In genomic region chr1:174953170-174953569, GRCh38 we compare ENCODE assay signal across 11 cellular contexts. TPM values are rescaled to one million over a fixed set of nuclear protein-coding genes. Genes with fewer than 3 reads are reported as not detected.
DNase-seq lines count a peak whose midpoint lies in the region; ATAC-seq, FAIRE-seq and TF ChIP-seq lines count a peak whose summit lies in the region.
"Had no signal": no experiment of that assay in that cellular context is flagged by ENCODE, and none has a peak within 500 bp of the region (broad histone marks: within the 10 kb centered on the region; RNA-seq: fewer than 3 reads in every experiment).

No MANE protein-coding gene starts in this region.

- H3K9me3 Mint-ChIP-seq in memory B cell (no peaks in the 10 kb centered on the region), HFFc6 (no peaks in the 10 kb centered on the region)

- no peak for TF ChIP-seq CTCF in HFFc6 (IDR thresholded peaks at IDR 0.05)

- peak; percentile 29 for FAIRE-seq in GM18507 (lab: Jason Lieb, UNC)
- FAIRE-seq: bronchial epithelial cell had no signal

- H3K4me3 Mint-ChIP-seq in memory B cell (peak overlapping the region; percentile 77), HFFc6 (no peak overlapping the region)

- DNase-seq in GM18507 (ENCODE audit: extremely low spot score, insufficient read length, low read depth) (no peak), HT-29 (ENCODE audit: low spot score) (peak; percentile 9), memory B cell (ENCODE audit: low spot score in 2 of 2) (no peak), HUDEP-2 (lab: John Stamatoyannopoulos, UW; ENCODE audit: unreplicated experiment in 76 of 76) (no peak), MV-4-11 (lab: John Stamatoyannopoulos, UW) (no peak), HFFc6 (no peak)
- DNase-seq: activated CD8-positive, alpha-beta memory T cell treated with anti-CD3 and anti-CD28 coated beads, Interleukin-2, amount 50 U/mL, for 48 hours; MM.1S had no signal

- H3K36me3 Mint-ChIP-seq in memory B cell (peaks cover 8% of the 10 kb centered on the region), HFFc6 (ENCODE audit: low read depth) (no peaks in the 10 kb centered on the region)

- H3K4me1 Mint-ChIP-seq in memory B cell (peaks cover 31% of the 10 kb centered on the region), HFFc6 (ENCODE audit: low read depth) (no peaks in the 10 kb centered on the region)

- no peaks in the 10 kb centered on the region for H3K27me3 Mint-ChIP-seq in memory B cell
- no peaks in the 10 kb centered on the region for H3K27me3 Mint-ChIP-seq in HFFc6 (ENCODE audit: insufficient read depth)

- ATAC-seq in GM21786 (IDR thresholded peaks at IDR 0.05; ENCODE audit: unreplicated experiment), result peak; percentile 40
- peak; percentile 11 for ATAC-seq in memory B cell (ENCODE audit: low read depth)
- ATAC-seq in HG03469 (IDR thresholded peaks at IDR 0.05; ENCODE audit: unreplicated experiment), result no peak

- H3K27ac Mint-ChIP-seq in memory B cell (peak overlapping the region; percentile 86), HFFc6 (no peak overlapping the region)

RNA-seq across cellular contexts. Expression of gene CACYBP, which starts 46.6 kb away (rescaled TPM):
- total RNA-seq in HT-29 (2014; rRNA removed; shearing (Covaris generic)), result 210 and 211 TPM in 2 replicates
- total RNA-seq in HFFc6 (2021; fragmentation: NEBNext Ultra II Directional; extraction: Animal tissue kit (Norgen Biotek cat#: 25700)), result 100 to 1,000 TPM in 5 of 6 experiments, 10 to 100 TPM in 1; 89.9 to 164 (median 142) TPM
